In genomic region chr6:33411632-33412005, GRCh38 we compare ENCODE assay signal across 2 cellular contexts.
TF ChIP-seq lines count a peak whose summit lies in the region.

No MANE protein-coding gene starts in this region.

TF ChIP-seq in A549, 52 proteins besides CTCF, POLR2A, EP300 and RAD21:
- TF ChIP-seq NPAS2 (CRISPR knock-in tag; IDR thresholded peaks at IDR 0.05; ENCODE audit: borderline replicate concordance) (no peak), POLR2AphosphoS2 (conservative IDR thresholded peaks at IDR 0.05; ENCODE audit: low read length) (no peak), HOXA7 (CRISPR knock-in tag; IDR thresholded peaks at IDR 0.05) (no peak), PBX3 (IDR thresholded peaks at IDR 0.05) (no peak), KDM5A (IDR thresholded peaks at IDR 0.05) (no peak), MAFK (IDR thresholded peaks at IDR 0.05; ENCODE audit: partially characterized antibody) (no peak), BHLHE40 (IDR thresholded peaks at IDR 0.05; ENCODE audit: low read depth, low read length) (no peak), GATA3 (IDR thresholded peaks at IDR 0.05; ENCODE audit: borderline replicate concordance) (no peak), NR3C1 (IDR thresholded peaks at IDR 0.05) (no peak), REST (IDR thresholded peaks at IDR 0.05) (no peak), TP53 (CRISPR knock-in tag; IDR thresholded peaks at IDR 0.05) (no peak), RNF2 (IDR thresholded peaks at IDR 0.05; ENCODE audit: borderline replicate concordance, low read depth) (no peak), RFX5 (IDR thresholded peaks at IDR 0.05) (no peak), CHD4 (IDR thresholded peaks at IDR 0.05; ENCODE audit: borderline replicate concordance) (no peak), EHMT2 (IDR thresholded peaks at IDR 0.05; ENCODE audit: low read depth) (no peak), HOXB13 (CRISPR knock-in tag; IDR thresholded peaks at IDR 0.05; ENCODE audit: low read depth) (no peak), CHD2 (IDR thresholded peaks at IDR 0.05; ENCODE audit: low read length, partially characterized antibody) (no peak), SREBF2 (IDR thresholded peaks at IDR 0.05) (no peak), FOSL2 (IDR thresholded peaks at IDR 0.05) (no peak), FOSL2 (CRISPR knock-in tag; IDR thresholded peaks at IDR 0.05) (no peak), FOSB (CRISPR knock-in tag; IDR thresholded peaks at IDR 0.05) (no peak)

TF ChIP-seq in IMR-90, 13 proteins besides CTCF, POLR2A, EP300 and RAD21:
- TF ChIP-seq RCOR1 (IDR thresholded peaks at IDR 0.05; ENCODE audit: insufficient replicate concordance, low read length), result no peak
- TF ChIP-seq CEBPB (IDR thresholded peaks at IDR 0.05; ENCODE audit: low read depth, low read length), result no peak
- TF ChIP-seq FOS (IDR thresholded peaks at IDR 0.05; ENCODE audit: low read depth, low read length), result no peak
- TF ChIP-seq MXI1 (IDR thresholded peaks at IDR 0.05; ENCODE audit: borderline replicate concordance, low read depth, low read length), result no peak
- TF ChIP-seq CHD1 (IDR thresholded peaks at IDR 0.05; ENCODE audit: low read depth, low read length), result no peak
- TF ChIP-seq SMC3 (IDR thresholded peaks at IDR 0.05; ENCODE audit: low read depth, low read length), result no peak
